In the genomic region with DNA sequence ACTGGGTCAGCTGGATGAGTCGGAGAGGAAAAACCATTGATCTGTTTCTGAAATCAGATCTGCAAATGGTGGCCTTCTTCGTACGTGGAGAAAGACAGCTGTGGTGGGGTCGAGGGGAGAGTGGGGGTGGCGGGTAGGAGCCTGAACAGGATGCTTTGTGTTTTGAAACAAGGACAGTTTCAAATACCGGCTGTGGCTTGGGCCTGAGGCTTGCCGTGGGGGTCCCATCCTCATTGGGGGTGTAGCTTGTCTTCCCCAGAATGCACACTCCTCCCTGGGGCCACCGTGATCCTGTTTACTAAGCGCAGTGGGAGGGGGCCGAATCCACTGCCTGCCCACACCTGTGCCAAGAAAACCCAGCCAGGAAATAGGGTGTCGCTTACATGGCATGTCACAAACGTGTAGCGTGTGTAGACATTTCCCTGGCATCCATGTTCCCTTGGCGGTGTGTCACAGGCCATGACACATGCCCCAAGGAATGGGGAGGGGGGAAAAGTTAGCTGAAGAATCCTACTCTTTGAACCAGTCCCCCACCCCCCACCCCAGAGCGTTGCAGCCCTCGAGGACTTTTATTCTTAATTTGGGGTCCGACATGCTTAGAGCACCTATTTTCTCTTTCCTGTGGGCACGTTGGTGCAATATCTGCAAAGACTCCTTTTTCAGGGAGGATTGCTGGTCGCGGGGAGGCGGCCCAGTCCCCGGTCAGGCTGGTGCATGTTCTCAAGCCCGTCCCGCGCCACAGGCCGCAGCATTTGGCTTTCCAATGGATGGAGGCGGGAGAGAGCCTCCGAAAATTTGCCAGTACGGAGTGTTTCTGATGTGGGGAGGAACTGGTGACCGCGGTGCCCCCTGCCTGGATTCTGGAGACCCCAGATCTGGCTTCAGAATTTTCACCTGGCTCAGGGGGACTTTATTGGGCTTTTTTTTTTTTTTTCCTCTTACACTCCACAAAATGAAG, we compare ENCODE assay signal across 9 cellular contexts. TPM values are rescaled to one million over a fixed set of nuclear protein-coding genes. Genes with fewer than 3 reads are reported as not detected.
A peak's percentile ranks its signal among the peaks of the same experiment; 100 is the strongest.
DNase-seq lines count a peak whose midpoint lies in the region; ATAC-seq, FAIRE-seq and TF ChIP-seq lines count a peak whose summit lies in the region.
"Had no signal": no experiment of that assay in that cellular context is flagged by ENCODE, and none has a peak within 500 bp of the region (broad histone marks: within the 10 kb centered on the region; RNA-seq: fewer than 3 reads in every experiment).

No MANE protein-coding gene starts in this region.

- peak; percentile 72 for DNase-seq in Right ventricle myocardium inferior (ENCODE audit: missing footprints)
- DNase-seq in left ventricle myocardium superior: no peak
- peak; percentile 35 for DNase-seq in endothelial cell of umbilical vein (ENCODE audit: low read depth, low spot score)
- no peak for DNase-seq in nephron progenitor cell
- DNase-seq in activated CD4-positive, CD25-positive, alpha-beta regulatory T cell (lab: John Stamatoyannopoulos, UW): no peak

- H2AFZ ChIP-seq in SU-DHL-6 (ENCODE audit: low read depth, low read length, severe bottlenecking) (no peak overlapping the region), endothelial cell of umbilical vein (ENCODE audit: low read depth, low read length) (peak overlapping the region; percentile 16)

- no peaks in the 10 kb centered on the region for H3K9me1 ChIP-seq in endothelial cell of umbilical vein (replicated peaks; ENCODE audit: control insufficient read depth, extremely low read depth, insufficient read depth, low read length)

- no peaks in the 10 kb centered on the region for H3K9me2 ChIP-seq in SU-DHL-6 (replicated peaks; ENCODE audit: insufficient read depth, low read length)

- peaks cover 54% of the 10 kb centered on the region for H3K4me1 Mint-ChIP-seq in nephron progenitor cell

- dilution Hi-C loops in endothelial cell of umbilical vein (cut with MboI; ENCODE audit: extremely low pct_ligation_motif_present, low sequenced_read_pairs): no loop called here

- H3K4me1 ChIP-seq in endothelial cell of umbilical vein (ENCODE audit: control insufficient read depth, extremely low read depth, insufficient read depth, low read length): peaks cover 22% of the 10 kb centered on the region

- H3K79me2 ChIP-seq in SU-DHL-6 (ENCODE audit: insufficient read depth, low read length) (peaks cover 65% of the 10 kb centered on the region), endothelial cell of umbilical vein (ENCODE audit: control insufficient read depth, insufficient read depth, low read length) (peaks cover 65% of the 10 kb centered on the region)

- H3F3A ChIP-seq in SU-DHL-6 (ENCODE audit: insufficient read depth): 0 out of 2 replicates have a peak, but pooled peaks cover 7% of the 10 kb centered on the region

- TF ChIP-seq CTCF in SU-DHL-6 (IDR thresholded peaks at IDR 0.05; ENCODE audit: insufficient read depth, low read length, poor library complexity, severe bottlenecking): no peak
- no peak for TF ChIP-seq CTCF in endothelial cell of umbilical vein (IDR thresholded peaks at IDR 0.05; ENCODE audit: extremely low read depth in 1 of 2, insufficient read depth in 1 of 2, low read depth in 1 of 2, low read length in 2 of 2)
- TF ChIP-seq CTCF in nephron progenitor cell (IDR thresholded peaks at IDR 0.05): no peak

- H3K4me3 ChIP-seq in SU-DHL-6 (ENCODE audit: insufficient read depth, low read length, poor library complexity, severe bottlenecking) (peak overlapping the region; percentile 79), endothelial cell of umbilical vein (replicated peaks in 1 of 3; ENCODE audit: insufficient read depth in 1 of 3, low read depth in 1 of 3, low read length in 3 of 3) (peak overlapping the region; percentile 96 to 97 (median 97))

- POLR2A ChIA-PET in endothelial cell of umbilical vein (lab: Charles Lee): no interaction called here

- peaks cover 11% of the 10 kb centered on the region for H3K36me3 Mint-ChIP-seq in nephron progenitor cell (ENCODE audit: low read depth)

- peak overlapping the region; percentile 92 for H3K4me3 Mint-ChIP-seq in nephron progenitor cell

- H3K27ac Mint-ChIP-seq in nephron progenitor cell: peak overlapping the region; percentile 10

- TF ChIP-seq POLR2A in endothelial cell of umbilical vein (IDR thresholded peaks at IDR 0.05; ENCODE audit: low read depth, low read length): no peak

- peak overlapping the region; percentile 95 for H3K4me2 ChIP-seq in SU-DHL-6 (ENCODE audit: low read depth, low read length, poor library complexity, severe bottlenecking)
- H3K4me2 ChIP-seq in endothelial cell of umbilical vein (ENCODE audit: insufficient read depth, low read length): peak overlapping the region; percentile 97

- no peaks in the 10 kb centered on the region for H3K27me3 ChIP-seq in SU-DHL-6 (ENCODE audit: low read length)
- H3K27me3 ChIP-seq in endothelial cell of umbilical vein (ENCODE audit: control insufficient read depth in 2 of 2, insufficient read depth in 2 of 2, low read length in 2 of 2): peaks cover 8 to 17% of the 10 kb centered on the region in 2 experiments

- no peaks in the 10 kb centered on the region for H3K36me3 ChIP-seq in SU-DHL-6 (ENCODE audit: low read length)
- peaks cover 0 to 1% of the 10 kb centered on the region in 2 experiments for H3K36me3 ChIP-seq in endothelial cell of umbilical vein (ENCODE audit: control insufficient read depth in 2 of 2, extremely low read depth in 1 of 2, insufficient read depth in 2 of 2, low read length in 2 of 2)

- FAIRE-seq in endothelial cell of umbilical vein (lab: Jason Lieb, UNC): peak; percentile 44
- FAIRE-seq: endometrium had no signal

- peaks cover 3% of the 10 kb centered on the region for H3K9me3 Mint-ChIP-seq in nephron progenitor cell

- CTCF ChIA-PET in endothelial cell of umbilical vein (lab: Charles Lee): interaction anchor here (0.7 to 1.6 kb wide), 5 partner anchors 17 to 251 kb away, joined by 3 to 5 read pairs (median 3); no protein-coding TSS in a partner anchor

- H3K27me3 Mint-ChIP-seq in nephron progenitor cell (ENCODE audit: low read depth, poor library complexity): peaks cover 22% of the 10 kb centered on the region

- TSS peak; percentile 6 for BruUV-seq in endothelial cell of umbilical vein (replicated peaks; lab: Mats Ljungman, UMichigan)

- H4K20me1 ChIP-seq in SU-DHL-6 (ENCODE audit: low read depth, low read length) (no peaks in the 10 kb centered on the region), endothelial cell of umbilical vein (replicated peaks; ENCODE audit: control insufficient read depth, extremely low read depth, insufficient read depth, low read length) (peaks cover 4% of the 10 kb centered on the region)

- peak overlapping the region; percentile 44; the same call in 1 of the 2 replicates for H3K27ac ChIP-seq in SU-DHL-6 (ENCODE audit: low read depth, low read length)
- peak overlapping the region; percentile 81 for H3K27ac ChIP-seq in endothelial cell of umbilical vein (ENCODE audit: insufficient read depth, low read depth, low read length)

- H3K9me3 ChIP-seq in SU-DHL-6 (ENCODE audit: insufficient read depth, low read length): no peaks in the 10 kb centered on the region
- H3K9me3 ChIP-seq in endothelial cell of umbilical vein (replicated peaks; ENCODE audit: control insufficient read depth, insufficient read depth, low read length): no peaks in the 10 kb centered on the region

- peak overlapping the region; percentile 74 for H3K9ac ChIP-seq in SU-DHL-6 (ENCODE audit: low read length)
- peak overlapping the region; percentile 96 for H3K9ac ChIP-seq in endothelial cell of umbilical vein (replicated peaks; ENCODE audit: extremely low read depth, insufficient read depth, low read length)

- ATAC-seq in Right ventricle myocardium inferior (no peak), left ventricle myocardium superior (no peak), GM18868 (IDR thresholded peaks at IDR 0.05; ENCODE audit: unreplicated experiment) (no peak), GM19455 (IDR thresholded peaks at IDR 0.05; ENCODE audit: unreplicated experiment) (no peak)

- intact Hi-C loops in Right ventricle myocardium inferior (cut with DNase I) (no loop called here), left ventricle myocardium superior (cut with micrococcal nuclease) (no loop called here), endothelial cell of umbilical vein (cut with micrococcal nuclease) (loop anchor here (1.0 to 5.0 kb wide), 8 partner anchors 10 to 276 kb away; no protein-coding TSS in a partner anchor)

TF ChIP-seq in endothelial cell of umbilical vein, 7 proteins besides CTCF, POLR2A, EP300 and RAD21:
- TF ChIP-seq FOS (IDR thresholded peaks at IDR 0.05; ENCODE audit: borderline replicate concordance, insufficient read depth, low read length) (no peak), EZH2 (IDR thresholded peaks at IDR 0.05; ENCODE audit: borderline replicate concordance, low read depth, low read length, severe bottlenecking) (no peak), POLR2AphosphoS5 (IDR thresholded peaks at IDR 0.05; ENCODE audit: insufficient read depth, low read depth, low read length) (no peak), GATA2 (IDR thresholded peaks at IDR 0.05; ENCODE audit: insufficient read depth, insufficient read length, low read depth, low read length) (no peak), MYC (IDR thresholded peaks at IDR 0.05; ENCODE audit: low read depth, low read length) (no peak), JUN (IDR thresholded peaks at IDR 0.05; ENCODE audit: borderline replicate concordance, insufficient read depth, insufficient read length, low read depth) (no peak)
- TF ChIP-seq, protein P1, sequence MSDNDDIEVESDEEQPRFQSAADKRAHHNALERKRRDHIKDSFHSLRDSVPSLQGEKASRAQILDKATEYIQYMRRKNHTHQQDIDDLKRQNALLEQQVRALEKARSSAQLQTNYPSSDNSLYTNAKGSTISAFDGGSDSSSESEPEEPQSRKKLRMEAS (IDR thresholded peaks at IDR 0.05; ENCODE audit: insufficient read depth, insufficient read length): no peak

RNA-seq across cellular contexts. Expression of a gene that starts 2.0 kb away (rescaled TPM):
- total RNA-seq in Right ventricle myocardium inferior: 10.5 TPM
- 9.7 TPM for total RNA-seq in left ventricle myocardium superior
- total RNA-seq in endothelial cell of umbilical vein: 82.4 and 101 TPM in 2 replicates
- polyA plus RNA-seq in endothelial cell of umbilical vein: 23.6 and 29.0 TPM in 2 replicates
- polyA plus RNA-seq in endothelial cell of umbilical vein (2011; cell fraction: cytosol; rRNA removed): 31.1 and 32.0 TPM in 2 replicates
- 55.1 and 76.2 TPM in 2 replicates for polyA plus RNA-seq in endothelial cell of umbilical vein (2011; cell fraction: nucleus; rRNA removed)
- polyA plus RNA-seq in endothelial cell of umbilical vein (2012): 43.0 and 55.4 TPM in 2 replicates
- 81.6 and 92.9 TPM in 2 replicates for polyA minus RNA-seq in endothelial cell of umbilical vein
- polyA minus RNA-seq in endothelial cell of umbilical vein (2011; cell fraction: cytosol; rRNA and poly(A)+ RNA removed): 15.4 TPM
- polyA minus RNA-seq in endothelial cell of umbilical vein (2011; cell fraction: nucleus; rRNA and poly(A)+ RNA removed): 99.8 and 106 TPM in 2 replicates

Comparison
In these comparisons a context has a peak if more than half of its experiments do, and no peak if none do; other contexts are left out.
1. DNase-seq: peak in Right ventricle myocardium inferior (single experiment) and endothelial cell of umbilical vein (single experiment); none in left ventricle myocardium superior (single experiment), nephron progenitor cell (single experiment) and activated CD4-positive, CD25-positive, alpha-beta regulatory T cell (0 of 4).